ENCODE assay signal across 10 cellular contexts in genomic region chr18:26103579-26103978, GRCh38. TPM values are rescaled to one million over a fixed set of nuclear protein-coding genes. Genes with fewer than 3 reads are reported as not detected.
A peak's percentile ranks its signal among the peaks of the same experiment; 100 is the strongest.
DNase-seq lines count a peak whose midpoint lies in the region; ATAC-seq and TF ChIP-seq lines count a peak whose summit lies in the region.
"Had no signal": no experiment of that assay in that cellular context is flagged by ENCODE, and none has a peak within 500 bp of the region (broad histone marks: within the 10 kb centered on the region; RNA-seq: fewer than 3 reads in every experiment).

No MANE protein-coding gene starts in this region.

- intact Hi-C loops in testis (cut with DNase I; ENCODE audit: low total_unique reads) = no loop called here

- no peak for TF ChIP-seq POLR2A in testis (IDR thresholded peaks at IDR 0.05)

- H3K27ac ChIP-seq in testis = no peak overlapping the region
- H3K27ac ChIP-seq: pancreas had no signal

- CTCF ChIA-PET in activated CD8-positive, alpha-beta memory T cell treated with anti-CD3 and anti-CD28 coated beads, Interleukin-2, amount 10 ng/mL, durations not matched to agents 7 days and 5 days (lab: Charles Lee) = no interaction called here

- H3K4me3 Mint-ChIP-seq in activated CD8-positive, alpha-beta memory T cell treated with anti-CD3 and anti-CD28 coated beads, Interleukin-2, amount 10 ng/mL, durations not matched to agents 7 days and 5 days = no peak overlapping the region

- H3K27ac Mint-ChIP-seq in activated CD8-positive, alpha-beta memory T cell treated with anti-CD3 and anti-CD28 coated beads, Interleukin-2, amount 10 ng/mL, durations not matched to agents 7 days and 5 days = no peak overlapping the region

- H3K9me3 ChIP-seq in testis = no peaks in the 10 kb centered on the region
- H3K9me3 ChIP-seq: pancreas had no signal

- 68 to 79% methylated on average over 5 of the region's 5 CpGs for WGBS in testis, 2 donors

- peak; percentile 45 for DNase-seq in activated CD8-positive, alpha-beta memory T cell treated with anti-CD3 and anti-CD28 coated beads, Interleukin-2, amount 10 ng/mL, durations not matched to agents 7 days and 5 days
- DNase-seq in activated CD8-positive, alpha-beta memory T cell treated with anti-CD3 and anti-CD28 coated beads for 24 hours = no peak
- DNase-seq in activated CD4-positive, alpha-beta T cell treated with anti-CD3 and anti-CD28 coated beads for 48 hours = peak; percentile 69
- no peak for DNase-seq in fibroblast of mammary gland (ENCODE audit: low read depth)
- DNase-seq in testis = peak; percentile 32
- DNase-seq in NCI-H446 treated with DMSO at 0.1 percent for 48 hours (lab: John Stamatoyannopoulos, UW) = no peak
- DNase-seq: NCI-H2081 treated with DMSO at 0.1 percent for 48 hours had no signal

- H3K4me3 ChIP-seq in fibroblast of mammary gland (ENCODE audit: control insufficient read depth, low read depth, low read length) (no peak overlapping the region), testis (no peak overlapping the region)
- H3K4me3 ChIP-seq: pancreas had no signal

- H3K4me1 ChIP-seq in testis = no peaks in the 10 kb centered on the region
- H3K4me1 ChIP-seq: pancreas had no signal

- TF ChIP-seq CTCF in fibroblast of mammary gland (conservative IDR thresholded peaks at IDR 0.05; ENCODE audit: control insufficient read depth, insufficient read depth, low read depth, low read length) (peak; percentile 1), testis (IDR thresholded peaks at IDR 0.05) (no peak)

- peaks cover 2% of the 10 kb centered on the region for H3K36me3 Mint-ChIP-seq in activated CD8-positive, alpha-beta memory T cell treated with anti-CD3 and anti-CD28 coated beads, Interleukin-2, amount 10 ng/mL, durations not matched to agents 7 days and 5 days

- no peaks in the 10 kb centered on the region for H3K27me3 ChIP-seq in testis
- H3K27me3 ChIP-seq: pancreas had no signal

- peaks cover 5% of the 10 kb centered on the region for H3K27me3 Mint-ChIP-seq in activated CD8-positive, alpha-beta memory T cell treated with anti-CD3 and anti-CD28 coated beads, Interleukin-2, amount 10 ng/mL, durations not matched to agents 7 days and 5 days

- peaks cover 4% of the 10 kb centered on the region for H3K4me1 Mint-ChIP-seq in activated CD8-positive, alpha-beta memory T cell treated with anti-CD3 and anti-CD28 coated beads, Interleukin-2, amount 10 ng/mL, durations not matched to agents 7 days and 5 days

- ATAC-seq in activated CD8-positive, alpha-beta memory T cell treated with anti-CD3 and anti-CD28 coated beads, Interleukin-2, amount 10 ng/mL, durations not matched to agents 7 days and 5 days = peak; percentile 45
- no peak for ATAC-seq in HG03457 (IDR thresholded peaks at IDR 0.05; ENCODE audit: unreplicated experiment)
- no peak for ATAC-seq in HG03439 (IDR thresholded peaks at IDR 0.05; ENCODE audit: unreplicated experiment)

- H3K36me3 ChIP-seq in testis (ENCODE audit: low read depth, missing control alignments) = no peaks in the 10 kb centered on the region
- H3K36me3 ChIP-seq: pancreas had no signal

- H3K9me3 Mint-ChIP-seq in activated CD8-positive, alpha-beta memory T cell treated with anti-CD3 and anti-CD28 coated beads, Interleukin-2, amount 10 ng/mL, durations not matched to agents 7 days and 5 days (ENCODE audit: low read depth) = no peaks in the 10 kb centered on the region

RNA-seq across cellular contexts. Expression of gene SS18, which starts 13.2 kb away (rescaled TPM):
- 10 to 100 TPM; 58.8 to 60.8 TPM for total RNA-seq in activated CD8-positive, alpha-beta memory T cell treated with anti-CD3 and anti-CD28 coated beads, Interleukin-2, amount 10 ng/mL, durations not matched to agents 7 days and 5 days
- total RNA-seq in testis = 100 to 1,000 TPM; 198 to 242 TPM
- 81.9 TPM for polyA plus RNA-seq in testis (ENCODE audit: insufficient read depth, low read depth, low replicate concordance)

RNA-seq across cellular contexts. Expression of gene PSMA8, which starts 30.1 kb away (rescaled TPM):
- 1 to 10 TPM in 1 of 2 experiments, under 1 TPM in 1; 0.82 to 1.1 TPM for total RNA-seq in activated CD8-positive, alpha-beta memory T cell treated with anti-CD3 and anti-CD28 coated beads, Interleukin-2, amount 10 ng/mL, durations not matched to agents 7 days and 5 days
- 10 to 100 TPM; 13.1 to 20.1 TPM for total RNA-seq in testis
- 36.1 TPM for polyA plus RNA-seq in testis (ENCODE audit: insufficient read depth, low read depth, low replicate concordance)
- total RNA-seq: pancreas had no signal
- polyA plus RNA-seq: pancreas had no signal

Comparison
In these comparisons a context has a peak if more than half of its experiments do, and no peak if none do; other contexts are left out.
1. DNase-seq: peak in activated CD8-positive, alpha-beta memory T cell treated with anti-CD3 and anti-CD28 coated beads, Interleukin-2, amount 10 ng/mL, durations not matched to agents 7 days and 5 days (single experiment), activated CD4-positive, alpha-beta T cell treated with anti-CD3 and anti-CD28 coated beads for 48 hours (single experiment) and testis (single experiment); none in activated CD8-positive, alpha-beta memory T cell treated with anti-CD3 and anti-CD28 coated beads for 24 hours (single experiment), fibroblast of mammary gland (single experiment) and NCI-H446 treated with DMSO at 0.1 percent for 48 hours (single experiment).
2. RNA of gene PSMA8, which starts 30.1 kb away (total RNA-seq): 13.1 to 20.1 TPM in testis; 0.82 to 1.1 TPM in activated CD8-positive, alpha-beta memory T cell treated with anti-CD3 and anti-CD28 coated beads, Interleukin-2, amount 10 ng/mL, durations not matched to agents 7 days and 5 days; every median in the first group is over 4 times any median in the second.